ENCODE assay signal across 1 cellular context in genomic region chr3:123547881-123548534, GRCh38.
TF ChIP-seq lines count a peak whose summit lies in the region.

No MANE protein-coding gene starts in this region.

TF ChIP-seq in WTC11, 78 proteins besides CTCF, POLR2A, EP300 and RAD21 (continued from another document):
- TF ChIP-seq ZNF532 (CRISPR knock-in tag; IDR thresholded peaks at IDR 0.05; ENCODE audit: borderline replicate concordance) (no peak), SMAD4 (CRISPR knock-in tag; IDR thresholded peaks at IDR 0.05) (no peak), E2F5 (CRISPR knock-in tag; IDR thresholded peaks at IDR 0.05) (no peak), E2F4 (CRISPR knock-in tag; IDR thresholded peaks at IDR 0.05; ENCODE audit: borderline replicate concordance, low read depth) (no peak), FOXK1 (CRISPR knock-in tag; IDR thresholded peaks at IDR 0.05) (no peak), ZNF219 (CRISPR knock-in tag; IDR thresholded peaks at IDR 0.05; ENCODE audit: borderline replicate concordance) (no peak), ZNF396 (CRISPR knock-in tag; IDR thresholded peaks at IDR 0.05; ENCODE audit: borderline replicate concordance) (no peak), EMX1 (CRISPR knock-in tag; IDR thresholded peaks at IDR 0.05) (no peak), ZNF671 (CRISPR knock-in tag; IDR thresholded peaks at IDR 0.05) (no peak), SOX15 (CRISPR knock-in tag; IDR thresholded peaks at IDR 0.05) (no peak), ERG (CRISPR knock-in tag; IDR thresholded peaks at IDR 0.05) (no peak)
